8 cellular contexts compared by ENCODE assay signal in genomic region chr11:33774356-33775063, GRCh38. TPM values are rescaled to one million over a fixed set of nuclear protein-coding genes. Genes with fewer than 3 reads are reported as not detected.
DNase-seq lines count a peak whose midpoint lies in the region; ATAC-seq and TF ChIP-seq lines count a peak whose summit lies in the region.

Gene FBXO3, minus strand, starts transcription at chr11:33774520. Its CDS starts 23 bp downstream, at chr11:33774497.

- intact Hi-C loops in dendritic cell treated with granulocyte-macrophage colony-stimulating factor and Interleukin-4, amounts not matched to agents 40 ng/mL and 50 ng/mL, for 4 days (cut with micrococcal nuclease): no loop called here

- CTCF ChIA-PET in BJ (lab: Yijun Ruan, JAX): interaction anchor here (0.7 to 1.1 kb wide), 3 partner anchors 31 to 55 kb away, joined by 3 read pairs; no protein-coding TSS in a partner anchor

- peak within 1 kb of the TSS; percentile 89 for H3K4me3 ChIP-seq in BJ (ENCODE audit: low read depth, low read length)

- POLR2A ChIA-PET in BJ (lab: Charles Lee): no interaction called here

- H3K4me3 Mint-ChIP-seq in dendritic cell treated with granulocyte-macrophage colony-stimulating factor and Interleukin-4, amounts not matched to agents 40 ng/mL and 50 ng/mL, for 4 days: peak within 1 kb of the TSS; percentile 81

- peaks cover 29% of the 10 kb centered on the region for H3K4me1 Mint-ChIP-seq in dendritic cell treated with granulocyte-macrophage colony-stimulating factor and Interleukin-4, amounts not matched to agents 40 ng/mL and 50 ng/mL, for 4 days (ENCODE audit: low read depth)

- H3K36me3 Mint-ChIP-seq in dendritic cell treated with granulocyte-macrophage colony-stimulating factor and Interleukin-4, amounts not matched to agents 40 ng/mL and 50 ng/mL, for 4 days (ENCODE audit: low read depth): peaks cover 25% of the 10 kb centered on the region

- H3K27me3 ChIP-seq in BJ (ENCODE audit: control insufficient read depth, insufficient read depth, low read length): no peaks in the 10 kb centered on the region

- no peaks in the 10 kb centered on the region for H3K36me3 ChIP-seq in BJ (ENCODE audit: control insufficient read depth, insufficient read depth, low read length)

- peak within 1 kb of the TSS; percentile 87 for H3K27ac Mint-ChIP-seq in dendritic cell treated with granulocyte-macrophage colony-stimulating factor and Interleukin-4, amounts not matched to agents 40 ng/mL and 50 ng/mL, for 4 days

- DNase-seq in BJ (ENCODE audit: low read depth) (no peak), NCI-H69 (lab: John Stamatoyannopoulos, UW) (peak; percentile 96), left lobe of liver (ENCODE audit: low spot score) (peak; percentile 94)
- peak; percentile 61 to 78 for DNase-seq in activated CD4-positive, alpha-beta T cell treated with anti-CD3 and anti-CD28 coated beads, Interleukin-2, amount 50 U/mL, for 24 hours (ENCODE audit: low read depth in 1 of 2, low spot score in 1 of 2)
- peak; percentile 86 for DNase-seq in stimulated activated CD4-positive, alpha-beta T cell treated with anti-CD3 and anti-CD28 coated beads, Interleukin-2, amount 100 ng/mL, for 4 hours (ENCODE audit: low read depth)

- TF ChIP-seq CTCF in BJ (IDR thresholded peaks at IDR 0.05; ENCODE audit: insufficient read depth, low read depth, low read length): no peak

- H3K9me3 Mint-ChIP-seq in dendritic cell treated with granulocyte-macrophage colony-stimulating factor and Interleukin-4, amounts not matched to agents 40 ng/mL and 50 ng/mL, for 4 days: no peaks in the 10 kb centered on the region

- H3K27me3 Mint-ChIP-seq in dendritic cell treated with granulocyte-macrophage colony-stimulating factor and Interleukin-4, amounts not matched to agents 40 ng/mL and 50 ng/mL, for 4 days: peaks cover 35% of the 10 kb centered on the region

- ATAC-seq in GM19351 (IDR thresholded peaks at IDR 0.05; ENCODE audit: unreplicated experiment): peak; percentile 70
- ATAC-seq in HG03520 (IDR thresholded peaks at IDR 0.05; ENCODE audit: unreplicated experiment): peak; percentile 63
- ATAC-seq in left lobe of liver: peak; percentile 90

RNA-seq across cellular contexts. Expression of gene FBXO3, which starts in this region (rescaled TPM):
- 22.8 and 36.0 TPM in 2 replicates for polyA plus RNA-seq in BJ (2011; rRNA removed)
- 14.1 and 18.1 TPM in 2 replicates for polyA minus RNA-seq in BJ (2011; rRNA and poly(A)+ RNA removed)
- total RNA-seq in left lobe of liver: 18.9 TPM
